ENCODE assay signal across 1 cellular context in the genomic region with DNA sequence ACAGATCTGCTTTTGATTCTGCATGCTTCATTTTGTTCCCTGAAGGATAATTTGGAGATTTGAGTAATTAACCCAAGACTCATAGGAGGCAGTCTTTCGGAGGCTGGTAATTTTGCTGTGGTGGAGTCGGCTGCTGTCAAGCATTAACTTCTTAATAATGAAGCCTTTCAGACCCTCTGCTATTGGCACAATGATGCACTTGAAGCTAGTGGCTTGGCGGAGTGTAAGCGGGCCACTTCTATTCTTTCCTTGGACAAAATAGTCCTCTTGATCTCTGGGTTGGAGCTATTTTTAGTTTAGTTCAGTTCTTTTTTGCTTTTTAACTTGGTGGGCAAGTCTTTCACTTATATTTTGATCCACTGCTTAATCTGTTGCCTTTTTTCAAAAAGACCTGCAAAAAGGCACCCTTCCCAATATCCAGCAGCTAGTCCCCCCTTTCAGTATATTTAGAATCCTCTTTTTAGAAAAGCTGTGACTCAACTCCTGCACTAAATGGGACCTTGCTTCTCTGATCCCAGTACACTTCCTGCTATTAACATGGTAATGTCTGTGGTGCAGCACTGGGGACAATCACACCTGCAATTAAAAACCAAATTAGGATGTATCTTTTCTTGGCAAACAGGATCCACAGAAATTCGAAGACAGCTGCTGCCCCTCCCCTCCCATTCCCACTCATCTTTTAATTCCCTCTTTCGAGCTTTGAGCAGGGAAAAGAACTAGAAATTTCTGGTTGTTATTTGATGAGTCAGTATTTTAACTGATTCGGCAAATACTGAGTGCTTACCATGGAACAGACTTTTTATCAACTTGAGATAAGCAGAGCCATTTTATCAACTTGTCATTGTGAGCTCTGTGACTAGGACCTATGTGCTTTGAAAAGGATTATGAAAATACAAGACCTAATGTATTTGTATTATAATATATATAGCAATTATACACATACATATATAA.
TF ChIP-seq lines count a peak whose summit lies in the region.

No MANE protein-coding gene starts in this region.

TF ChIP-seq in WTC11, 78 proteins besides CTCF, POLR2A, EP300 and RAD21 (continued from another document):
- TF ChIP-seq AR (CRISPR knock-in tag; IDR thresholded peaks at IDR 0.05) (no peak), SOX15 (CRISPR knock-in tag; IDR thresholded peaks at IDR 0.05) (no peak), ZNF121 (CRISPR knock-in tag; IDR thresholded peaks at IDR 0.05) (no peak), NFYB (CRISPR knock-in tag; conservative IDR thresholded peaks at IDR 0.05; ENCODE audit: low read depth) (no peak), HMGA2 (CRISPR knock-in tag; IDR thresholded peaks at IDR 0.05) (no peak), EMX1 (CRISPR knock-in tag; IDR thresholded peaks at IDR 0.05) (no peak), CREM (CRISPR knock-in tag; IDR thresholded peaks at IDR 0.05) (no peak)
- TF ChIP-seq, protein P1, sequence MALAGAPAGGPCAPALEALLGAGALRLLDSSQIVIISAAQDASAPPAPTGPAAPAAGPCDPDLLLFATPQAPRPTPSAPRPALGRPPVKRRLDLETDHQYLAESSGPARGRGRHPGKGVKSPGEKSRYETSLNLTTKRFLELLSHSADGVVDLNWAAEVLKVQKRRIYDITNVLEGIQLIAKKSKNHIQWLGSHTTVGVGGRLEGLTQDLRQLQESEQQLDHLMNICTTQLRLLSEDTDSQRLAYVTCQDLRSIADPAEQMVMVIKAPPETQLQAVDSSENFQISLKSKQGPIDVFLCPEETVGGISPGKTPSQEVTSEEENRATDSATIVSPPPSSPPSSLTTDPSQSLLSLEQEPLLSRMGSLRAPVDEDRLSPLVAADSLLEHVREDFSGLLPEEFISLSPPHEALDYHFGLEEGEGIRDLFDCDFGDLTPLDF (CRISPR knock-in tag; IDR thresholded peaks at IDR 0.05) = no peak
